9 cellular contexts compared by ENCODE assay signal in the genomic region with DNA sequence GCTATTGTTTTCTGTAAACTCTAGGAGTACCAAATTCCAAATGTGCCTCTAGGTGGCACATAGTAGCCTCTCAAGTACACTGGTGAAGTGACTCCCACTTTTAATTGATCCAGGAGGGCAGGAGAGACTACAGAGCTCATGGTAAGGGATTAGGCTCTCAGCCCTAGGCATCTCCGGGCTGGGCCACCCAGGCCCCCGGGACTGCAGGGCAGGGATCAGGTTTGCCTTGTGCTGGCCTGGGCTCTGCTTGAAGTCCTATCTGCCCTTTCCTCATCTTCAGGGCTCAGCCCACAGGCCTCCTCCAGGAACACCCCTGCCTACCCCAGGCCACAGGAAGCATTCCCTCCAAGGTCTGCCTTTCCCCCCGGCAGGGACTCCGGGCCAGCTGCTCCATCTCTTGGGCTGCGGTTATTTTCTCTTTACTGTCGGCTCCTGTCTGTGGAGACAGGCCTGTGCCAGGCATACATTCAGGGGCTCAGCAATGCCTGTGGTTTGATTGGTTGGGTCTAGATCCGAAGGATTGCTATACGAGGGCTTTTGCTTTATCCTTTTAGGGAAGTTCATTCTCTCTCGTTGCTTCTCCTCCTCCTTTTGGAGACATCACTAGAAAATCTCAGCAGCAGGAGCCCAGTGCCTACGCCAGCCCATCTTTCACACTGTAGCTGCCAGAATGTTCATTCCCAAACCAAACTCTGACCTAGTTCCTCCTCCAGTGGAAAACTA. TPM values are rescaled to one million over a fixed set of nuclear protein-coding genes. Genes with fewer than 3 reads are reported as not detected.
DNase-seq lines count a peak whose midpoint lies in the region; ATAC-seq and TF ChIP-seq lines count a peak whose summit lies in the region.
"Had no signal": no experiment of that assay in that cellular context is flagged by ENCODE, and none has a peak within 500 bp of the region (broad histone marks: within the 10 kb centered on the region; RNA-seq: fewer than 3 reads in every experiment).

No MANE protein-coding gene starts in this region.

- H3K79me1 ChIP-seq in trophoblast cell (ENCODE audit: low read length) = peaks cover 22% of the 10 kb centered on the region

- no peak overlapping the region for H4K12ac ChIP-seq in trophoblast cell (ENCODE audit: low read depth, low read length)

- peak overlapping the region; percentile 36 for H2BK5ac ChIP-seq in trophoblast cell (ENCODE audit: low read depth, low read length, poor library complexity)

- no peak overlapping the region for H3K4me3 ChIP-seq in OCI-LY7 (ENCODE audit: low read depth, low read length, poor library complexity, severe bottlenecking)
- H3K4me3 ChIP-seq in fibroblast of lung (replicated peaks in 1 of 4; ENCODE audit: control extremely low read depth in 1 of 4, insufficient read depth in 1 of 4, low read depth in 3 of 4, low read length in 4 of 4) = no peak overlapping the region
- no peak overlapping the region for H3K4me3 ChIP-seq in trophoblast cell (ENCODE audit: low read depth, low read length)

- intact Hi-C loops in OCI-LY7 (cut with micrococcal nuclease; ENCODE audit: unreplicated experiment) = no loop called here

- TF ChIP-seq CTCF in OCI-LY7 (conservative IDR thresholded peaks at IDR 0.05; ENCODE audit: low read length) (0 out of 2 replicates have a peak, but pooled peaks have one; percentile 26), fibroblast of lung (conservative IDR thresholded peaks at IDR 0.05 in 1 of 2, IDR thresholded peaks at IDR 0.05 in 1 of 2; ENCODE audit: low read depth in 1 of 2, low read length in 2 of 2) (peak; percentile 6 to 43)

- H4K91ac ChIP-seq in trophoblast cell (ENCODE audit: low read depth, low read length) = peak overlapping the region; percentile 33

- peak overlapping the region; percentile 42 for H2BK12ac ChIP-seq in trophoblast cell (ENCODE audit: low read length)

- H3K4me1 ChIP-seq in OCI-LY7 (ENCODE audit: insufficient read depth, low read length, poor library complexity, severe bottlenecking) (no peaks in the 10 kb centered on the region), fibroblast of lung (ENCODE audit: control insufficient read depth, extremely low read depth, insufficient read depth, low read length) (peaks cover 37% of the 10 kb centered on the region), trophoblast cell (ENCODE audit: control insufficient read depth in 1 of 2, insufficient read depth in 2 of 2, low read length in 2 of 2) (peaks cover 13 to 27% of the 10 kb centered on the region in 2 experiments)

- H3K36me3 ChIP-seq in OCI-LY7 (ENCODE audit: insufficient read depth, low read length) = no peaks in the 10 kb centered on the region
- H3K36me3 ChIP-seq in fibroblast of lung (ENCODE audit: control insufficient read depth, insufficient read depth, low read length) = no peaks in the 10 kb centered on the region
- no peaks in the 10 kb centered on the region for H3K36me3 ChIP-seq in trophoblast cell (ENCODE audit: control insufficient read depth in 1 of 2, insufficient read depth in 2 of 2, low read length in 2 of 2)

- H2BK120ac ChIP-seq in trophoblast cell (ENCODE audit: insufficient read depth, low read length, poor library complexity) = peak overlapping the region; percentile 10

- no peak overlapping the region for H3K4me3 Mint-ChIP-seq in T-helper 17 cell

- no peak overlapping the region for H3K23ac ChIP-seq in trophoblast cell (ENCODE audit: low read length)

- no CpG with 5 or more reads among the region's 10 CpGs for WGBS in trophoblast cell (ENCODE audit: extremely low coverage, insufficient coverage, insufficient read length)

- ATAC-seq in HG02588 (IDR thresholded peaks at IDR 0.05; ENCODE audit: unreplicated experiment) (no peak), T-helper 17 cell (no peak), HG02610 (IDR thresholded peaks at IDR 0.05; ENCODE audit: unreplicated experiment) (no peak)

- H3K18ac ChIP-seq in trophoblast cell (ENCODE audit: low read length) = no peak overlapping the region

- POLR2A ChIA-PET in OCI-LY7 (lab: Charles Lee) = no interaction called here

- H3K9me3 ChIP-seq in OCI-LY7 (ENCODE audit: low read length) (no peaks in the 10 kb centered on the region), fibroblast of lung (ENCODE audit: control insufficient read depth, insufficient read depth, low read depth, low read length) (no peaks in the 10 kb centered on the region), trophoblast cell (ENCODE audit: insufficient read depth, low read depth, low read length) (peaks cover 3% of the 10 kb centered on the region), T-helper 17 cell (ENCODE audit: control insufficient read depth, low read length, poor library complexity, severe bottlenecking) (no peaks in the 10 kb centered on the region)

- no peaks in the 10 kb centered on the region for H3K9me2 ChIP-seq in OCI-LY7 (ENCODE audit: insufficient read depth, low read length)

- no peaks in the 10 kb centered on the region for H3K27me3 ChIP-seq in fibroblast of lung (ENCODE audit: control insufficient read depth, insufficient read depth, low read length)
- H3K27me3 ChIP-seq in trophoblast cell (ENCODE audit: insufficient read depth, low read length) = no peaks in the 10 kb centered on the region

- peak overlapping the region; percentile 8 for H4K8ac ChIP-seq in trophoblast cell (ENCODE audit: low read depth, low read length)

- no peaks in the 10 kb centered on the region for H3K4me1 Mint-ChIP-seq in T-helper 17 cell

- H3K27ac ChIP-seq in OCI-LY7 (ENCODE audit: low read depth, low read length, poor library complexity, severe bottlenecking) = no peak overlapping the region
- H3K27ac ChIP-seq in fibroblast of lung (ENCODE audit: insufficient read depth, low read length) = peak overlapping the region; percentile 31
- no peak overlapping the region for H3K27ac ChIP-seq in trophoblast cell (ENCODE audit: low read depth, low read length)

- peak overlapping the region; percentile 67 for H2AK5ac ChIP-seq in trophoblast cell (ENCODE audit: low read length)

- CTCF ChIA-PET in OCI-LY7 (lab: Charles Lee; ENCODE audit: unreplicated experiment) = no interaction called here

- H3K27me3 Mint-ChIP-seq in T-helper 17 cell = peaks cover 36% of the 10 kb centered on the region

- H2AFZ ChIP-seq in OCI-LY7 (ENCODE audit: low read length) = no peak overlapping the region
- no peak overlapping the region for H2AFZ ChIP-seq in fibroblast of lung (ENCODE audit: low read length)
- H2AFZ ChIP-seq in trophoblast cell (ENCODE audit: insufficient read depth, low read length, poor library complexity) = no peak overlapping the region

- H3K4me2 ChIP-seq in OCI-LY7 (ENCODE audit: low read length) (no peak overlapping the region), fibroblast of lung (ENCODE audit: extremely low read depth, insufficient read depth, low read length) (peak overlapping the region; percentile 29), trophoblast cell (ENCODE audit: low read length) (no peak overlapping the region)

- no peak overlapping the region for H3K14ac ChIP-seq in trophoblast cell (ENCODE audit: low read length)

- DNase-seq in ELF-1 (ENCODE audit: low read depth, low spot score) (peak; percentile 62), OCI-LY7 (ENCODE audit: low spot score) (no peak), fibroblast of lung (ENCODE audit: low read depth in 2 of 2) (peak; percentile 68 to 70), trophoblast cell (no peak), NCI-H1930 (lab: John Stamatoyannopoulos, UW) (no peak), T-helper 17 cell (no peak)
- DNase-seq: T-helper 1 cell had no signal

- H3K4ac ChIP-seq in trophoblast cell (ENCODE audit: low read depth, low read length) = peak overlapping the region; percentile 7

- H3K27ac Mint-ChIP-seq in T-helper 17 cell = no peak overlapping the region

- H3K79me2 ChIP-seq in OCI-LY7 (ENCODE audit: insufficient read depth, low read depth, low read length) (no peaks in the 10 kb centered on the region), fibroblast of lung (ENCODE audit: control insufficient read depth, insufficient read depth, low read length) (peaks cover 44% of the 10 kb centered on the region), trophoblast cell (ENCODE audit: control insufficient read depth, insufficient read depth, low read length, poor library complexity) (peaks cover 10% of the 10 kb centered on the region)

- H3K9ac ChIP-seq in fibroblast of lung (ENCODE audit: insufficient read depth, low read length) (no peak overlapping the region), trophoblast cell (ENCODE audit: low read length) (no peak overlapping the region)

- no TSS peak for BruUV-seq in OCI-LY7 (replicated peaks; lab: Mats Ljungman, UMichigan)

- H3K36me3 Mint-ChIP-seq in T-helper 17 cell (ENCODE audit: low read depth) = no peaks in the 10 kb centered on the region

- H4K20me1 ChIP-seq in OCI-LY7 (ENCODE audit: insufficient read depth, low read length) = no peaks in the 10 kb centered on the region
- H4K20me1 ChIP-seq in fibroblast of lung (ENCODE audit: control insufficient read depth, extremely low read depth, insufficient read depth, low read length) = no peaks in the 10 kb centered on the region

RNA-seq across cellular contexts. Expression of a gene that starts 32.8 kb away (rescaled TPM):
- total RNA-seq in OCI-LY7 (2014; rRNA removed; shearing (Covaris generic)) = not detected in 2 replicates
- total RNA-seq in OCI-LY7 (2022) (not detected in 2 replicates), fibroblast of lung (21.8 and 27.7 TPM in 2 replicates), T-helper 17 cell (1 to 10 TPM in 1 of 2 donors, under 1 TPM in 1; 0.16 to 1.8 TPM)
- polyA plus RNA-seq in fibroblast of lung = 120 and 195 TPM in 2 replicates
- 89.0 and 144 TPM in 2 replicates for polyA plus RNA-seq in fibroblast of lung (2012)
- 88.0 and 124 TPM in 2 replicates for polyA minus RNA-seq in fibroblast of lung (ENCODE audit: low replicate concordance)
- 66.9 and 67.3 TPM in 2 replicates for polyA plus RNA-seq in trophoblast cell (2013)

Comparison
In these comparisons a context has a peak if more than half of its experiments do, and no peak if none do; other contexts are left out.
1. DNase-seq: peak in ELF-1 (single experiment) and fibroblast of lung (2 of 2); none in OCI-LY7 (single experiment), trophoblast cell (0 of 2), NCI-H1930 (0 of 2) and T-helper 17 cell (0 of 3).